ENCODE assay signal across 32 cellular contexts in the genomic region with DNA sequence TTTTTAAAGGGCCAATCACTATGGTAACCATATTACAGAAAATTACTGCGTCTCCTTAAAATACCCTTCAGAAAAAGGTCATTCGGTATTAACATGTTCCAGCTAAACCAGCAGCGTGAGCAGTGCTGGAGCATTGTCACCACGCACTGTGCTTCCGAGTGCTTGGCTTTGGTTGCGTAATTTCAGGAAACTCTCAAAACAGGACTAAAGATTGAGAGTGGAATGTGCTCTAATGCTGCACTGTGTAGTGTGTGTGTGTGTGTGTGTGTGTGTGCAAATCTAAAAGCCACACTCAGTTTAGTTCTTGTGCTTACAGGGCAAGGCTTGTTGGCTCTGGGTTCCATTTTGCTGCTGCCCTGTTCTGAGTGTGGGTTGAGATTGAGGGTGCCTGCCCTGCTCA. TPM values are rescaled to one million over a fixed set of nuclear protein-coding genes. Genes with fewer than 3 reads are reported as not detected.
DNase-seq lines count a peak whose midpoint lies in the region; ATAC-seq, FAIRE-seq and TF ChIP-seq lines count a peak whose summit lies in the region.
"Had no signal": no experiment of that assay in that cellular context is flagged by ENCODE, and none has a peak within 500 bp of the region (broad histone marks: within the 10 kb centered on the region; RNA-seq: fewer than 3 reads in every experiment).

No MANE protein-coding gene starts in this region.

- no peak overlapping the region for H3K27ac ChIP-seq in neuronal stem cell (replicated peaks; ENCODE audit: low read length)
- H3K27ac ChIP-seq in gastrocnemius medialis: no peak overlapping the region
- H3K27ac ChIP-seq: BLaER1 treated with 17β-estradiol and CSF1 and Interleukin-3, amounts not matched to agents 10 nM and 100 nM; brain microvascular endothelial cell; stomach had no signal

- no peak for FAIRE-seq in GM12892 (lab: Jason Lieb, UNC)
- FAIRE-seq: small intestine had no signal

- no peak overlapping the region for H3K4me2 ChIP-seq in neuronal stem cell (ENCODE audit: insufficient read depth, low read length, poor library complexity, severe bottlenecking)
- H3K4me2 ChIP-seq: BLaER1 treated with 17β-estradiol and CSF1 and Interleukin-3, amounts not matched to agents 10 nM and 100 nM had no signal

- H3K18ac ChIP-seq in neuronal stem cell (ENCODE audit: low read length): peak overlapping the region; percentile 68

- no peak overlapping the region for H4K8ac ChIP-seq in neuronal stem cell (ENCODE audit: low read depth, low read length)

- no peak overlapping the region for H4K91ac ChIP-seq in neuronal stem cell (ENCODE audit: low read depth, low read length, poor library complexity)

- no peak overlapping the region for H3K14ac ChIP-seq in neuronal stem cell (ENCODE audit: low read length)

- intact Hi-C loops in gastrocnemius medialis (cut with DNase I; ENCODE audit: low total_unique reads): no loop called here

- DNase-seq in AG10803 (ENCODE audit: low read depth) (peak; percentile 50), RPMI7951 (ENCODE audit: low read depth) (peak; percentile 12), fibroblast of pulmonary artery (ENCODE audit: low read depth) (peak; percentile 18), neuronal stem cell (ENCODE audit: low spot score) (no peak), GM12892 (ENCODE audit: insufficient read length) (no peak), gastrocnemius medialis (no peak)
- no peak for DNase-seq in stimulated activated CD4-positive, alpha-beta T cell treated with anti-CD3 and anti-CD28 coated beads, Interleukin-4, amount 100 ng/mL, for 24 hours
- DNase-seq: activated CD4-positive, alpha-beta T cell treated with anti-CD3 and anti-CD28 coated beads, Interleukin-2, amount 50 U/mL, for 1 hour; activated naive CD4-positive, alpha-beta T cell treated with anti-CD3 and anti-CD28 coated beads for 36 hours; activated T-cell treated with anti-CD3 and anti-CD28 coated beads, Interleukin-2, amount 50 U/mL, for 72 hours; amniotic stem cell; brain microvascular endothelial cell; DMS53; H9; islet precursor cell; KG1; left ventricle myocardium superior; MG63; midbrain; naive thymus-derived CD4-positive, alpha-beta T cell; NCI-H526; SHP77; small intestine; stimulated activated CD4-positive, alpha-beta T cell treated with anti-CD3 and anti-CD28 coated beads, Interleukin-1b, Interleukin-23, amount 100 ng/mL, for 48 hours; stomach; T1000 had no signal

- H3K4me1 ChIP-seq in neuronal stem cell (ENCODE audit: control insufficient read depth in 2 of 2, insufficient read depth in 1 of 2, low read depth in 1 of 2, low read length in 2 of 2) (no peaks in the 10 kb centered on the region), gastrocnemius medialis (no peaks in the 10 kb centered on the region)
- H3K4me1 ChIP-seq: stomach had no signal

- ATAC-seq in HG03354 (IDR thresholded peaks at IDR 0.05; ENCODE audit: poor library complexity, severe bottlenecking, unreplicated experiment) (no peak), gastrocnemius medialis (no peak)
- ATAC-seq: activated CD8-positive, alpha-beta memory T cell treated with anti-CD3 and anti-CD28 coated beads, Interleukin-2, amount 10 ng/mL, durations not matched to agents 7 days and 5 days; activated T-cell treated with anti-CD3 and anti-CD28 coated beads, Interleukin-2, amount 50 U/mL, for 72 hours; left ventricle myocardium superior; naive thymus-derived CD4-positive, alpha-beta T cell had no signal

- H2BK15ac ChIP-seq in neuronal stem cell (ENCODE audit: low read length): no peak overlapping the region

- WGBS in neuronal stem cell (ENCODE audit: extremely low coverage in 2 of 2, insufficient read length in 2 of 2, insufficient replicate concordance in 1 of 2), 2 donors: no CpG with 5 or more reads among the region's 6 CpGs

- TF ChIP-seq CTCF in AG10803 (conservative IDR thresholded peaks at IDR 0.05; ENCODE audit: low read length): no peak
- TF ChIP-seq CTCF in fibroblast of pulmonary artery (IDR thresholded peaks at IDR 0.05; ENCODE audit: low read length, missing control alignments): no peak
- TF ChIP-seq CTCF in gastrocnemius medialis (IDR thresholded peaks at IDR 0.05 in 4 of 5, conservative IDR thresholded peaks at IDR 0.05 in 1 of 5): no peak

- H2BK12ac ChIP-seq in neuronal stem cell (ENCODE audit: low read length): no peak overlapping the region

- H2BK5ac ChIP-seq in neuronal stem cell (ENCODE audit: low read length): no peak overlapping the region

- no peak overlapping the region for H2AK5ac ChIP-seq in neuronal stem cell (ENCODE audit: low read depth, low read length)

- H3K4me3 ChIP-seq in AG10803 (ENCODE audit: low read length) (no peak overlapping the region), fibroblast of pulmonary artery (replicated peaks; ENCODE audit: low read depth, low read length) (no peak overlapping the region), neuronal stem cell (ENCODE audit: low read length in 2 of 2) (no peak overlapping the region), gastrocnemius medialis (no peak overlapping the region)
- H3K4me3 ChIP-seq: BLaER1 treated with 17β-estradiol and CSF1 and Interleukin-3, amounts not matched to agents 10 nM and 100 nM; MG63; stomach; tibial nerve had no signal

- no peak overlapping the region for H3K9ac ChIP-seq in neuronal stem cell (ENCODE audit: low read depth, low read length, poor library complexity)
- H3K9ac ChIP-seq: BLaER1 treated with 17β-estradiol and CSF1 and Interleukin-3, amounts not matched to agents 10 nM and 100 nM had no signal

- TF ChIP-seq POLR2A in GM12892 (IDR thresholded peaks at IDR 0.05; ENCODE audit: low read depth, low read length): no peak
- no peak for TF ChIP-seq POLR2A in gastrocnemius medialis (IDR thresholded peaks at IDR 0.05)

- H2BK120ac ChIP-seq in neuronal stem cell (ENCODE audit: low read depth, low read length): no peak overlapping the region

- H3K9me3 ChIP-seq in neuronal stem cell (replicated peaks in 1 of 2; ENCODE audit: control insufficient read depth in 2 of 2, insufficient read depth in 1 of 2, low read depth in 1 of 2, low read length in 2 of 2) (no peaks in the 10 kb centered on the region), gastrocnemius medialis (no peaks in the 10 kb centered on the region)
- H3K9me3 ChIP-seq: MG63, stomach, tibial nerve had no signal

- H2AFZ ChIP-seq in neuronal stem cell (ENCODE audit: low read length): no peak overlapping the region

- H3K36me3 ChIP-seq in neuronal stem cell (replicated peaks in 1 of 2; ENCODE audit: control insufficient read depth in 2 of 2, insufficient read depth in 2 of 2, low read length in 2 of 2) (no peaks in the 10 kb centered on the region), gastrocnemius medialis (no peaks in the 10 kb centered on the region)
- H3K36me3 ChIP-seq: BLaER1 treated with 17β-estradiol and CSF1 and Interleukin-3, amounts not matched to agents 10 nM and 100 nM; brain microvascular endothelial cell; MG63; stomach; tibial nerve had no signal

- H3K23ac ChIP-seq in neuronal stem cell (ENCODE audit: low read depth, low read length, poor library complexity): no peak overlapping the region

- no peak overlapping the region for H3K4ac ChIP-seq in neuronal stem cell (ENCODE audit: low read length)

- in situ Hi-C loops in gastrocnemius medialis (cut with MboI; ENCODE audit: low sequenced_read_pairs in 4 of 4): no loop called here

- H3K27me3 ChIP-seq in neuronal stem cell (ENCODE audit: control insufficient read depth in 3 of 3, insufficient read depth in 3 of 3, low read depth in 1 of 3, low read length in 3 of 3) (no peaks in the 10 kb centered on the region), gastrocnemius medialis (no peaks in the 10 kb centered on the region)
- H3K27me3 ChIP-seq: BLaER1 treated with 17β-estradiol and CSF1 and Interleukin-3, amounts not matched to agents 10 nM and 100 nM; brain microvascular endothelial cell; stomach; tibial nerve had no signal

- H3K79me1 ChIP-seq in neuronal stem cell (ENCODE audit: low read depth, low read length): no peaks in the 10 kb centered on the region

RNA-seq across cellular contexts. Expression of gene TEX29, which starts 50.8 kb away (rescaled TPM):
- total RNA-seq in RPMI7951 (2014; rRNA removed; shearing (Covaris generic)): not detected in 2 replicates
- polyA plus RNA-seq in neuronal stem cell (2013, experiment 1 of 2): 0.17 TPM
- 0.26 TPM for polyA plus RNA-seq in neuronal stem cell (2013, experiment 2 of 2)
- polyA plus RNA-seq in GM12892 (2012; ENCODE audit: missing spikeins): not detected
- total RNA-seq in gastrocnemius medialis: 1 to 10 TPM in 2 of 4 donors, not detected in 2; 1.1 to 3.4 TPM
- total RNA-seq: G401, HT-29, stomach had no signal
- polyA plus RNA-seq: naive thymus-derived CD4-positive, alpha-beta T cell had no signal

Comparison
In these comparisons a context has a peak if more than half of its experiments do, and no peak if none do; other contexts are left out.
1. DNase-seq: peak in AG10803 (single experiment), RPMI7951 (single experiment) and fibroblast of pulmonary artery (single experiment); none in neuronal stem cell (single experiment), GM12892 (single experiment), stimulated activated CD4-positive, alpha-beta T cell treated with anti-CD3 and anti-CD28 coated beads, Interleukin-4, amount 100 ng/mL, for 24 hours (single experiment) and gastrocnemius medialis (0 of 2).